Comparison of ENCODE assay signal across 8 cellular contexts in genomic region chr19:7925171-7925837, GRCh38. TPM values are rescaled to one million over a fixed set of nuclear protein-coding genes. Genes with fewer than 3 reads are reported as not detected.
DNase-seq lines count a peak whose midpoint lies in the region; ATAC-seq, FAIRE-seq and TF ChIP-seq lines count a peak whose summit lies in the region.

No MANE protein-coding gene starts in this region.

- no peak for FAIRE-seq in small intestine (lab: Jason Lieb, UNC)

- ATAC-seq in T-helper 17 cell, result peak; percentile 19
- ATAC-seq in HG03439 (IDR thresholded peaks at IDR 0.05; ENCODE audit: unreplicated experiment), result no peak
- no peak for ATAC-seq in GM19397 (IDR thresholded peaks at IDR 0.05; ENCODE audit: unreplicated experiment)

- H3K27ac Mint-ChIP-seq in T-helper 17 cell, result peak overlapping the region; percentile 29

- no peak overlapping the region for H3K27ac ChIP-seq in small intestine (ENCODE audit: low read depth in 1 of 2, low read length in 1 of 2)

- peaks cover 2% of the 10 kb centered on the region for H3K4me1 ChIP-seq in iPS-15b (ENCODE audit: control insufficient read depth, insufficient read depth, low read length)
- H3K4me1 ChIP-seq in small intestine (ENCODE audit: control insufficient read depth in 2 of 2, insufficient read depth in 1 of 2, low read depth in 1 of 2, low read length in 1 of 2), result peaks cover 0 to 5% of the 10 kb centered on the region in 2 donors

- no peak overlapping the region for H3K9ac ChIP-seq in iPS-15b (ENCODE audit: low read depth, low read length)

- no peaks in the 10 kb centered on the region for H3K27me3 Mint-ChIP-seq in T-helper 17 cell

- no peaks in the 10 kb centered on the region for H3K27me3 ChIP-seq in iPS-15b (ENCODE audit: control insufficient read depth, insufficient read depth, low read length)
- no peaks in the 10 kb centered on the region for H3K27me3 ChIP-seq in small intestine (ENCODE audit: control insufficient read depth in 2 of 2, insufficient read depth in 2 of 2, low read length in 2 of 2)

- DNase-seq in NCI-H1105 (lab: John Stamatoyannopoulos, UW) (peak; percentile 79), T-helper 17 cell (peak; percentile 64 to 73 (median 67)), amniotic stem cell (lab: John Stamatoyannopoulos, UW) (peak; percentile 39), small intestine (peak; percentile 36)

- peak overlapping the region; percentile 88 for H3K4me3 Mint-ChIP-seq in T-helper 17 cell

- H3K4me1 Mint-ChIP-seq in T-helper 17 cell, result peaks cover 22% of the 10 kb centered on the region

- H3K9me3 ChIP-seq in T-helper 17 cell (ENCODE audit: control insufficient read depth, low read length, poor library complexity, severe bottlenecking), result no peaks in the 10 kb centered on the region
- no peaks in the 10 kb centered on the region for H3K9me3 ChIP-seq in iPS-15b (ENCODE audit: control insufficient read depth, insufficient read depth, low read length)
- no peaks in the 10 kb centered on the region for H3K9me3 ChIP-seq in small intestine (ENCODE audit: control insufficient read depth, low read depth)

- H3K36me3 ChIP-seq in iPS-15b (ENCODE audit: control insufficient read depth, insufficient read depth, low read length), result peaks cover 5% of the 10 kb centered on the region
- peaks cover 4 to 8% of the 10 kb centered on the region in 2 donors for H3K36me3 ChIP-seq in small intestine (ENCODE audit: control insufficient read depth in 2 of 2, insufficient read depth in 2 of 2, low read length in 2 of 2)

- peak; percentile 89 for TF ChIP-seq CTCF in GM12873 (IDR thresholded peaks at IDR 0.05; ENCODE audit: insufficient read depth, low read depth, low read length, missing control alignments)

- H3K36me3 Mint-ChIP-seq in T-helper 17 cell (ENCODE audit: low read depth), result no peaks in the 10 kb centered on the region

- H3K4me3 ChIP-seq in iPS-15b (ENCODE audit: low read depth, low read length) (peak overlapping the region; percentile 35), small intestine (ENCODE audit: low read depth in 1 of 2, low read length in 2 of 2) (peak overlapping the region; percentile 22 to 50)

- 1% methylated on average over 28 to 95 of the region's 95 CpGs for WGBS in small intestine, 3 donors

RNA-seq across cellular contexts. Expression of gene CTXN1, which starts 0.6 kb away (rescaled TPM):
- not detected for total RNA-seq in T-helper 17 cell
- 1 to 10 TPM in 1 of 3 donors, not detected in 2; 1.1 TPM for polyA plus RNA-seq in small intestine

RNA-seq across cellular contexts. Expression of gene SNAPC2, which starts 5.2 kb away (rescaled TPM):
- 10 to 100 TPM; 12.6 to 16.0 TPM for total RNA-seq in T-helper 17 cell
- polyA plus RNA-seq in small intestine, result 10 to 100 TPM; 15.7 to 17.3 (median 17.1) TPM

RNA-seq across cellular contexts. Expression of gene TGFBR3L, which starts 10.7 kb away (rescaled TPM):
- 1 to 10 TPM; 1.4 to 1.7 TPM for total RNA-seq in T-helper 17 cell
- polyA plus RNA-seq in small intestine, result under 1 TPM in 1 of 3 donors, not detected in 2; 0.21 TPM

RNA-seq across cellular contexts. Expression of gene TIMM44, which starts 18.2 kb away (rescaled TPM):
- total RNA-seq in T-helper 17 cell, result 10 to 100 TPM; 89.5 to 93.1 TPM
- 10 to 100 TPM; 65.1 to 81.4 (median 72.6) TPM for polyA plus RNA-seq in small intestine

RNA-seq across cellular contexts. Expression of gene MAP2K7, which starts 21.6 kb away (rescaled TPM):
- 100 to 1,000 TPM; 104 to 107 TPM for total RNA-seq in T-helper 17 cell
- 10 to 100 TPM; 17.3 to 22.4 (median 20.8) TPM for polyA plus RNA-seq in small intestine
